Comparison of ENCODE assay signal across 14 cellular contexts in genomic region chr1:48572134-48572533, GRCh38.
DNase-seq lines count a peak whose midpoint lies in the region; ATAC-seq and TF ChIP-seq lines count a peak whose summit lies in the region.
"Had no signal": no experiment of that assay in that cellular context is flagged by ENCODE, and none has a peak within 500 bp of the region (broad histone marks: within the 10 kb centered on the region; RNA-seq: fewer than 3 reads in every experiment).

No MANE protein-coding gene starts in this region.

- DNase-seq in breast epithelium (ENCODE audit: low spot score in 2 of 2) (no peak), MCF 10A (ENCODE audit: unreplicated experiment) (no peak), left lung (no peak), HEK293T (ENCODE audit: extremely low spot score) (no peak)
- no peak for DNase-seq in stimulated activated naive B cell treated with anti-CD40 and anti-IgM and Interleukin-4, amounts not matched to agents 10 μg/mL and 1 μg/mL and 100 μg/mL, for 72 hours
- DNase-seq in CD8-positive, alpha-beta T cell = no peak
- DNase-seq: CD4-positive, alpha-beta memory T cell had no signal

- ATAC-seq in left lung (peak; percentile 70), GM21737 (IDR thresholded peaks at IDR 0.05; ENCODE audit: unreplicated experiment) (no peak)
- no peak for ATAC-seq in stimulated activated naive B cell treated with anti-CD40 and anti-IgM and Interleukin-4, amounts not matched to agents 10 μg/mL and 1 μg/mL and 100 μg/mL, for 72 hours (replicated peaks)
- no peak for ATAC-seq in CD8-positive, alpha-beta T cell

- H3K9me3 ChIP-seq in breast epithelium (no peaks in the 10 kb centered on the region), HEK293 (ENCODE audit: control insufficient read depth, insufficient read depth, low read depth, low read length) (no peaks in the 10 kb centered on the region), left lung (no peaks in the 10 kb centered on the region)
- H3K9me3 ChIP-seq in CD8-positive, alpha-beta T cell (ENCODE audit: low read length) = no peaks in the 10 kb centered on the region
- H3K9me3 ChIP-seq: Caco-2, HAP-1 had no signal

- POLR2A ChIA-PET in MCF 10A (lab: Yijun Ruan, JAX) = no interaction called here
- POLR2A ChIA-PET in HEK293 (lab: Yijun Ruan, JAX) = no interaction called here
- POLR2A ChIA-PET in HEK293T (lab: Yijun Ruan, JAX) = interaction anchor here (0.7 kb wide), 1 partner anchor 246 kb away, joined by 3 read pairs; no protein-coding TSS in a partner anchor
- POLR2A ChIA-PET in CD8-positive, alpha-beta T cell (lab: Charles Lee) = no interaction called here

- peak overlapping the region; percentile 61 to 68 for H3K27ac ChIP-seq in breast epithelium
- no peak overlapping the region for H3K27ac ChIP-seq in HEK293 (ENCODE audit: extremely low read depth, low read depth, low read length)
- peak overlapping the region in 1 of 2 donors; percentile 26 for H3K27ac ChIP-seq in left lung
- H3K27ac ChIP-seq in CD8-positive, alpha-beta T cell (ENCODE audit: low read depth, low read length) = no peak overlapping the region
- H3K27ac ChIP-seq: 22Rv1 had no signal

- H3K27ac Mint-ChIP-seq in MCF 10A (ENCODE audit: low read depth, unreplicated experiment) = no peak overlapping the region
- peak overlapping the region; percentile 27 for H3K27ac Mint-ChIP-seq in stimulated activated naive B cell treated with anti-CD40 and anti-IgM and Interleukin-4, amounts not matched to agents 10 μg/mL and 1 μg/mL and 100 μg/mL, for 72 hours
- H3K27ac Mint-ChIP-seq in CD8-positive, alpha-beta T cell = no peak overlapping the region
- H3K27ac Mint-ChIP-seq: B cell; CD4-positive, alpha-beta memory T cell; GM23338 had no signal

- no peaks in the 10 kb centered on the region for H3K27me3 ChIP-seq in breast epithelium
- no peaks in the 10 kb centered on the region for H3K27me3 ChIP-seq in left lung
- H3K27me3 ChIP-seq in CD8-positive, alpha-beta T cell (ENCODE audit: insufficient read depth, low read length) = no peaks in the 10 kb centered on the region

- H3K4me3 ChIP-seq in breast epithelium (no peak overlapping the region), HEK293 (ENCODE audit: low read depth, low read length) (no peak overlapping the region), left lung (no peak overlapping the region)
- no peak overlapping the region for H3K4me3 ChIP-seq in CD8-positive, alpha-beta T cell (ENCODE audit: low read depth, low read length)
- H3K4me3 ChIP-seq: GM23338, HAP-1 had no signal

- no peaks in the 10 kb centered on the region for H3K36me3 Mint-ChIP-seq in MCF 10A (ENCODE audit: insufficient read depth, unreplicated experiment)
- H3K36me3 Mint-ChIP-seq in stimulated activated naive B cell treated with anti-CD40 and anti-IgM and Interleukin-4, amounts not matched to agents 10 μg/mL and 1 μg/mL and 100 μg/mL, for 72 hours = no peaks in the 10 kb centered on the region
- H3K36me3 Mint-ChIP-seq in CD8-positive, alpha-beta T cell = no peaks in the 10 kb centered on the region
- H3K36me3 Mint-ChIP-seq: CD4-positive, alpha-beta memory T cell had no signal

- CTCF ChIA-PET in MCF 10A (lab: Yijun Ruan, JAX) (interaction anchor here (0.6 to 4.0 kb wide), 33 partner anchors 9 to 1777 kb away, joined by 3 to 58 read pairs (median 4); no protein-coding TSS in a partner anchor), HEK293 (lab: Yijun Ruan, JAX) (interaction anchor here (0.6 to 4.2 kb wide), 29 partner anchors 8 to 1616 kb away, joined by 3 to 39 read pairs (median 5); no protein-coding TSS in a partner anchor), HEK293T (lab: Yijun Ruan, JAX) (interaction anchor here (1.1 to 2.4 kb wide), 9 partner anchors 12 to 1777 kb away, joined by 3 to 17 read pairs (median 5); no protein-coding TSS in a partner anchor)
- CTCF ChIA-PET in CD8-positive, alpha-beta T cell (lab: Charles Lee) = no interaction called here

- TF ChIP-seq POLR2A in breast epithelium (IDR thresholded peaks at IDR 0.05) = no peak

- TF ChIP-seq CTCF in breast epithelium (IDR thresholded peaks at IDR 0.05) (no peak), MCF 10A (IDR thresholded peaks at IDR 0.05; ENCODE audit: unreplicated experiment) (no peak), HEK293 (tag by site-specific recombination; IDR thresholded peaks at IDR 0.05) (no peak), left lung (IDR thresholded peaks at IDR 0.05) (no peak)
- no peak for TF ChIP-seq CTCF in CD8-positive, alpha-beta T cell (IDR thresholded peaks at IDR 0.05)

- intact Hi-C loops in breast epithelium (cut with DNase I; ENCODE audit: low total_unique reads) (no loop called here), MCF 10A (cut with micrococcal nuclease) (loop anchor here (1.0 to 5.0 kb wide), 4 partner anchors 125 to 345 kb away; no protein-coding TSS in a partner anchor), left lung (cut with DNase I) (loop anchor here in 1 of 2 donors (10.0 kb wide), 1 partner anchor 243 kb away; no protein-coding TSS in a partner anchor)
- intact Hi-C loops in CD8-positive, alpha-beta T cell (cut with DNase I, micrococcal nuclease) = no loop called here

- no peak overlapping the region for H3K4me3 Mint-ChIP-seq in MCF 10A (ENCODE audit: unreplicated experiment)
- H3K4me3 Mint-ChIP-seq in stimulated activated naive B cell treated with anti-CD40 and anti-IgM and Interleukin-4, amounts not matched to agents 10 μg/mL and 1 μg/mL and 100 μg/mL, for 72 hours = no peak overlapping the region
- H3K4me3 Mint-ChIP-seq in CD8-positive, alpha-beta T cell = no peak overlapping the region
- H3K4me3 Mint-ChIP-seq: B cell; CD4-positive, alpha-beta memory T cell; GM23338 had no signal

- no TSS peak for BruUV-seq in MCF 10A (replicated peaks; lab: Mats Ljungman, UMichigan)

- H3K36me3 ChIP-seq in breast epithelium (no peaks in the 10 kb centered on the region), HEK293 (ENCODE audit: control insufficient read depth in 2 of 2, insufficient read depth in 1 of 2, low read length in 2 of 2) (no peaks in the 10 kb centered on the region), left lung (no peaks in the 10 kb centered on the region)
- H3K36me3 ChIP-seq in CD8-positive, alpha-beta T cell (ENCODE audit: insufficient read depth, low read length) = no peaks in the 10 kb centered on the region
- H3K36me3 ChIP-seq: HAP-1 had no signal

- peaks cover 11% of the 10 kb centered on the region for H3K27me3 Mint-ChIP-seq in MCF 10A (ENCODE audit: insufficient read depth, unreplicated experiment)
- peaks cover 5 to 16% of the 10 kb centered on the region in 2 donors for H3K27me3 Mint-ChIP-seq in stimulated activated naive B cell treated with anti-CD40 and anti-IgM and Interleukin-4, amounts not matched to agents 10 μg/mL and 1 μg/mL and 100 μg/mL, for 72 hours
- H3K27me3 Mint-ChIP-seq in CD8-positive, alpha-beta T cell (ENCODE audit: low read depth) = peaks cover 5% of the 10 kb centered on the region

- H3K4me1 ChIP-seq in breast epithelium = no peaks in the 10 kb centered on the region
- H3K4me1 ChIP-seq in HEK293 (ENCODE audit: control insufficient read depth, insufficient read depth, low read length) = no peaks in the 10 kb centered on the region
- H3K4me1 ChIP-seq in left lung = peaks cover 0 to 11% of the 10 kb centered on the region in 2 donors
- H3K4me1 ChIP-seq in CD8-positive, alpha-beta T cell (ENCODE audit: insufficient read depth, low read length) = no peaks in the 10 kb centered on the region
- H3K4me1 ChIP-seq: Caco-2, HAP-1 had no signal

- H3K9me3 Mint-ChIP-seq in MCF 10A (ENCODE audit: unreplicated experiment) = no peaks in the 10 kb centered on the region
- no peaks in the 10 kb centered on the region for H3K9me3 Mint-ChIP-seq in stimulated activated naive B cell treated with anti-CD40 and anti-IgM and Interleukin-4, amounts not matched to agents 10 μg/mL and 1 μg/mL and 100 μg/mL, for 72 hours
- no peaks in the 10 kb centered on the region for H3K9me3 Mint-ChIP-seq in CD8-positive, alpha-beta T cell
- H3K9me3 Mint-ChIP-seq: CD4-positive, alpha-beta memory T cell; GM23338 had no signal

- H3K4me1 Mint-ChIP-seq in MCF 10A (ENCODE audit: insufficient read depth, unreplicated experiment) = peaks cover 7% of the 10 kb centered on the region
- peaks cover 10 to 12% of the 10 kb centered on the region in 2 donors for H3K4me1 Mint-ChIP-seq in stimulated activated naive B cell treated with anti-CD40 and anti-IgM and Interleukin-4, amounts not matched to agents 10 μg/mL and 1 μg/mL and 100 μg/mL, for 72 hours
- no peaks in the 10 kb centered on the region for H3K4me1 Mint-ChIP-seq in CD8-positive, alpha-beta T cell (ENCODE audit: low read depth)
- H3K4me1 Mint-ChIP-seq: B cell, GM23338 had no signal

TF ChIP-seq in HEK293, 187 proteins besides CTCF, POLR2A, EP300 and RAD21:
- TF ChIP-seq SP2 (tag by site-specific recombination; IDR thresholded peaks at IDR 0.05) = no peak
- TF ChIP-seq SCRT1 (tag by site-specific recombination; IDR thresholded peaks at IDR 0.05; ENCODE audit: borderline replicate concordance) = no peak
- TF ChIP-seq ZNF501 (tag by site-specific recombination; IDR thresholded peaks at IDR 0.05) = no peak
- no peak for TF ChIP-seq ZNF335 (tag by site-specific recombination; conservative IDR thresholded peaks at IDR 0.05)
- TF ChIP-seq BCL11B (tag by site-specific recombination; IDR thresholded peaks at IDR 0.05; ENCODE audit: low read depth) = no peak
- TF ChIP-seq EGR2 (tag by site-specific recombination; IDR thresholded peaks at IDR 0.05; ENCODE audit: low read depth) = peak; percentile 72; the same call in 1 of the 2 replicates
- TF ChIP-seq ZNF112 (tag by site-specific recombination; IDR thresholded peaks at IDR 0.05) = no peak
- no peak for TF ChIP-seq ZNF548 (tag by site-specific recombination; IDR thresholded peaks at IDR 0.05)
- peak; percentile 43; the same call in 1 of the 2 replicates for TF ChIP-seq ZFHX2 (tag by site-specific recombination; conservative IDR thresholded peaks at IDR 0.05)
- no peak for TF ChIP-seq ZNF791 (tag by site-specific recombination; IDR thresholded peaks at IDR 0.05)

TF ChIP-seq in HEK293T, 16 proteins besides CTCF, POLR2A, EP300 and RAD21 (continues in another document):
- TF ChIP-seq FOXK2 (IDR thresholded peaks at IDR 0.05) (no peak), ZNF384 (IDR thresholded peaks at IDR 0.05) (no peak), ELF4 (IDR thresholded peaks at IDR 0.05) (no peak), TARDBP (IDR thresholded peaks at IDR 0.05) (no peak), NFRKB (IDR thresholded peaks at IDR 0.05) (no peak), BHLHE40 (IDR thresholded peaks at IDR 0.05; ENCODE audit: borderline replicate concordance) (no peak), SUZ12 (IDR thresholded peaks at IDR 0.05) (no peak), LEF1 (IDR thresholded peaks at IDR 0.05; ENCODE audit: borderline replicate concordance) (no peak), HDGF (IDR thresholded peaks at IDR 0.05; ENCODE audit: borderline replicate concordance) (no peak), FOXA1 (IDR thresholded peaks at IDR 0.05) (no peak), CTBP1 (IDR thresholded peaks at IDR 0.05; ENCODE audit: borderline replicate concordance) (no peak), SP1 (IDR thresholded peaks at IDR 0.05) (no peak), ARNT (IDR thresholded peaks at IDR 0.05) (no peak), FOXM1 (IDR thresholded peaks at IDR 0.05; ENCODE audit: borderline replicate concordance) (no peak)

Comparison
In these comparisons a context has a peak if more than half of its experiments do, and no peak if none do; other contexts are left out.
1. H3K27ac ChIP-seq: peak in breast epithelium (2 of 2); none in HEK293 (single experiment) and CD8-positive, alpha-beta T cell (single experiment).